ENCODE assay signal across 27 cellular contexts in genomic region chr14:76690502-76691105, GRCh38.
"Had no signal": no experiment of that assay in that cellular context is flagged by ENCODE, and none has a peak within 500 bp of the region (broad histone marks: within the 10 kb centered on the region; RNA-seq: fewer than 3 reads in every experiment).

No MANE protein-coding gene starts in this region.

- H3K36me3 ChIP-seq: gastroesophageal sphincter, heart left ventricle, right atrium auricular region, stomach, tibial artery, upper lobe of right lung, vagina had no signal

- H3K9me3 Mint-ChIP-seq: effector memory CD8-positive, alpha-beta T cell had no signal

- H3K27ac ChIP-seq: foreskin keratinocyte, gastroesophageal sphincter, heart left ventricle, hepatocyte, parathyroid adenoma, right atrium auricular region, stomach, tibial artery, upper lobe of right lung, vagina had no signal

- H3K4me1 ChIP-seq: foreskin keratinocyte, gastroesophageal sphincter, heart left ventricle, parathyroid adenoma, right atrium auricular region, stomach, tibial artery, upper lobe of right lung, vagina had no signal

- H3K27me3 ChIP-seq: foreskin keratinocyte, gastroesophageal sphincter, heart left ventricle, hepatocyte, right atrium auricular region, stomach, tibial artery, upper lobe of right lung, vagina had no signal

- H3K4me3 ChIP-seq: gastroesophageal sphincter, heart left ventricle, hepatocyte, lung, right atrium auricular region, smooth muscle cell, stomach, tibial artery, upper lobe of right lung, vagina had no signal

- H3K27me3 Mint-ChIP-seq: progenitor cell of endocrine pancreas had no signal

- H3K4me3 Mint-ChIP-seq: effector memory CD8-positive, alpha-beta T cell; memory B cell; naive thymus-derived CD4-positive, alpha-beta T cell; nephron had no signal

- FAIRE-seq: kidney had no signal

- H3K36me3 Mint-ChIP-seq: memory B cell had no signal

- DNase-seq: cerebellar nuclear complex; cortex of kidney; effector memory CD8-positive, alpha-beta T cell; foreskin keratinocyte; heart left ventricle; kidney; midbrain; naive thymus-derived CD4-positive, alpha-beta T cell; occipital lobe; stimulated activated CD4-positive, alpha-beta T cell treated with anti-CD3 and anti-CD28 coated beads, Interleukin-12 subunit alpha, Interleukin-12 subunit beta, amount 100 ng/mL, for 4 hours; stimulated activated CD4-positive, alpha-beta T cell treated with anti-CD3 and anti-CD28 coated beads, Interleukin-1b, Interleukin-23, amount 100 ng/mL, for 48 hours; stimulated activated CD4-positive, alpha-beta T cell treated with anti-CD3 and anti-CD28 coated beads, Interleukin-4, amount 100 ng/mL, for 1 hour; stimulated activated CD8-positive, alpha-beta memory T cell treated with anti-CD3 and anti-CD28 coated beads, Interleukin-4, amount 100 ng/mL, for 48 hours; stimulated activated naive CD4-positive, alpha-beta T cell treated with Interleukin-2 at 50 U/mL for 16 hours; stomach; tibial artery; upper lobe of right lung had no signal

- H3K4me1 Mint-ChIP-seq: memory B cell; naive thymus-derived CD4-positive, alpha-beta T cell; nephron had no signal

- H3K27ac Mint-ChIP-seq: effector memory CD8-positive, alpha-beta T cell; memory B cell; naive thymus-derived CD4-positive, alpha-beta T cell; nephron; progenitor cell of endocrine pancreas had no signal
